8 cellular contexts compared by ENCODE assay signal in the genomic region with DNA sequence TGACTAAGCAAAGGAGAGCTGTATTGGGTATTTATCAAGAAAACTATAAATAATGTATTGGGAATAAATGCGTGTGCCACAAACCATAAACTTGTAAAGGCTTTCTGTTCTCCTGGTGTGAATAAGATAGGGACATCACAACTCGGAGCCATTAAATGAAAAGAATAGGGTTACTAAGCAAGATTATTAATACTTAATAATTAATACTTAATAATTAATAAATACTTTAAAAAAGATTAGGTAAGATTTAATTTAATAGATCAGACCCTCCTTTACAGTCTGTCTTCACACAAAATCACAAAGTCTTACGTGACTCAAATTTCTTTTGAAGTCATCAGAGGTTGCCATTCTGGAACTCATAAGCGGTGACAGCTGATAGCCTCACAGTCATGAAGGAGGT.
"Had no signal": no experiment of that assay in that cellular context is flagged by ENCODE, and none has a peak within 500 bp of the region (broad histone marks: within the 10 kb centered on the region; RNA-seq: fewer than 3 reads in every experiment).

No MANE protein-coding gene starts in this region.

- ATAC-seq: GM12878 had no signal

- DNase-seq: GDM1, GF-D8 had no signal

- H3K4me3 ChIP-seq: GM12878 had no signal

- FAIRE-seq: G401.6, GM12878, GM12891, GM12892, GM18507, GM19239 had no signal
